19 cellular contexts compared by ENCODE assay signal in the genomic region with DNA sequence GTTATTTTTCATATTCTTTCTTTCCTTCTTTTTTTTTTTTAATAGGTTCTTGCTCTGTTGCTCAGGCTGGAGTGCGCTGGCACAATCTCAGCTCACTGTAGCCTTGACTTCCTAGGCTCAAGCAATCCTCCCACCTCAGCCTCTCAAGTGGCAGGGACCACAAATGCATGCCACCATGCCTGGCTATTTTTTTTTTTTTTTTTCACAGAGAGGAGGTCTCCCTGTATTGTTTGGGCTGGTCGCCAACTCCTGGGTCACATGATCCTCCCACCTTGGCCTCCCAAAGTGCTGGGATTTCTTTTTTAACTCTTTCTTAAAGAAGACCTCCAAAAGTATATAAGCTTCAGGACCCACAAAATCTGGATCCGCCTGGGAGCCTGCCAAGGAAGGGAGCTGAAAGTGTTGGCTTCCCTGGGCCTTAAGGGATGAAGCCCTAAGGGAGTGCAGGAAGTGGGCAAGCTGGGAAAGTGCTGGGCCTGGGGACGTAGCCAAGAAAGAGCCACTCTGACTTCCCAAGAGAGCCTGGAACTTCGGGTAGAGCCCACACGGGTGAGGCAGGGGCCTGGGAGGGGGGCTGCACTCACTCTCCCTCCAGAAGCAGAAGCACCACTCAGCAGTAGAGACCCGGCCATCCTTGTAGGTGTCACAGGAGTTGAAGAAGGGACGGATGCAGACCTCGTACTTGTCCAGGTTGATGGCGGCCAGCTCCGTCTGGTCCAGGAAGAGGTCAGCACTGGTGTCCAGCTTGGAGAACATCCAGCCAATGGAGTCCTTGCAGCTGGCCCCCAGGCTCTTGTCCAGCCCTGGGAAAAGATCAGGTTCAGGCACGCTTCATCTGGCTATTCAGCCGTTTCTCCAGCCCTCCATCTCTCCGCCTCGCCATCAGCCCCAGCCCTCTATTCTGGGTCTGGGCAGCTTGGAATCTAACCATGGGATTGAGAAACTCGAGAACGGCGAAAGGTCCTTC. TPM values are rescaled to one million over a fixed set of nuclear protein-coding genes. Genes with fewer than 3 reads are reported as not detected.
DNase-seq lines count a peak whose midpoint lies in the region; ATAC-seq and TF ChIP-seq lines count a peak whose summit lies in the region.
"Had no signal": no experiment of that assay in that cellular context is flagged by ENCODE, and none has a peak within 500 bp of the region (broad histone marks: within the 10 kb centered on the region; RNA-seq: fewer than 3 reads in every experiment).

No MANE protein-coding gene starts in this region.

- H3K27me3 ChIP-seq in CD4-positive, alpha-beta T cell (ENCODE audit: control insufficient read depth, insufficient read depth, low read length) = no peaks in the 10 kb centered on the region
- H3K27me3 ChIP-seq in adrenal gland = no peaks in the 10 kb centered on the region

- 77 to 91% (median 84%) methylated on average over 17 to 18 of the region's 18 CpGs for WGBS in adrenal gland, 4 donors

- CTCF ChIA-PET in CD4-positive, alpha-beta T cell (lab: Charles Lee) = interaction anchor here (2.1 kb wide), 1 partner anchor 18 kb away, joined by 8 read pairs; no protein-coding TSS in a partner anchor

- no peak for TF ChIP-seq POLR2A in adrenal gland (IDR thresholded peaks at IDR 0.05)

- peak overlapping the region; percentile 38 for H3K4me3 Mint-ChIP-seq in CD4-positive, alpha-beta T cell
- H3K4me3 Mint-ChIP-seq in nephron = peak overlapping the region in 1 of 3 experiments; percentile 34
- H3K4me3 Mint-ChIP-seq: B cell, mesothelial cell of epicardium had no signal

- no peak for ATAC-seq in CD4-positive, alpha-beta T cell (ENCODE audit: poor library complexity)

- TF ChIP-seq CTCF in CD4-positive, alpha-beta T cell (IDR thresholded peaks at IDR 0.05) = no peak
- TF ChIP-seq CTCF in adrenal gland (IDR thresholded peaks at IDR 0.05) (no peak), nephron (IDR thresholded peaks at IDR 0.05; ENCODE audit: unreplicated experiment in 3 of 3) (no peak)

- H3K27ac ChIP-seq in CD4-positive, alpha-beta T cell (ENCODE audit: low read depth, low read length) = no peak overlapping the region
- peak overlapping the region in 4 of 5 donors; percentile 52 to 84 (median 80) for H3K27ac ChIP-seq in adrenal gland
- H3K27ac ChIP-seq: tibial artery had no signal

- no peaks in the 10 kb centered on the region for H3K36me3 ChIP-seq in adrenal gland (replicated peaks in 1 of 2)
- H3K36me3 ChIP-seq: tibial artery had no signal

- peaks cover 99% of the 10 kb centered on the region for H3K36me3 Mint-ChIP-seq in CD4-positive, alpha-beta T cell (ENCODE audit: low read depth)
- H3K36me3 Mint-ChIP-seq in nephron (ENCODE audit: low read depth) = peaks cover 3% of the 10 kb centered on the region

- in situ Hi-C loops in KBM-7 (cut with MboI; ENCODE audit: low pct_unique_long_range_greater_than_20kb, low sequenced_read_pairs) = no loop called here

- H3K9me3 ChIP-seq in CD4-positive, alpha-beta T cell (ENCODE audit: control insufficient read depth, low read length) = no peaks in the 10 kb centered on the region
- no peaks in the 10 kb centered on the region for H3K9me3 ChIP-seq in adrenal gland (replicated peaks in 1 of 3)

- peaks cover 6% of the 10 kb centered on the region for H3K27me3 Mint-ChIP-seq in CD4-positive, alpha-beta T cell
- H3K27me3 Mint-ChIP-seq in nephron (ENCODE audit: low read depth) = peaks cover 21% of the 10 kb centered on the region
- H3K27me3 Mint-ChIP-seq: B cell had no signal

- POLR2A ChIA-PET in CD4-positive, alpha-beta T cell (lab: Charles Lee) = interaction anchor here (0.6 to 2.0 kb wide), 5 partner anchors 10 to 260 kb away, joined by 3 to 7 read pairs (median 3); no protein-coding TSS in a partner anchor

- peak overlapping the region; percentile 85 for H3K27ac Mint-ChIP-seq in CD4-positive, alpha-beta T cell
- H3K27ac Mint-ChIP-seq in nephron = peak overlapping the region in 2 of 3 experiments; percentile 51 to 70
- H3K27ac Mint-ChIP-seq: B cell, mesothelial cell of epicardium had no signal

- intact Hi-C loops in CD4-positive, alpha-beta T cell (cut with DNase I, micrococcal nuclease) = no loop called here
- intact Hi-C loops in adrenal gland (cut with DNase I) = no loop called here

- H3K9me3 Mint-ChIP-seq in CD4-positive, alpha-beta T cell = no peaks in the 10 kb centered on the region
- H3K9me3 Mint-ChIP-seq in nephron = no peaks in the 10 kb centered on the region

- peaks cover 27 to 44% of the 10 kb centered on the region in 2 donors for H3K4me1 ChIP-seq in adrenal gland (replicated peaks in 1 of 2)
- H3K4me1 ChIP-seq: tibial artery had no signal

- no peak for DNase-seq in CD4-positive, alpha-beta T cell
- DNase-seq in DMS79 treated with DMSO at 0.1 percent for 48 hours (lab: John Stamatoyannopoulos, UW) (peak; percentile 18), adrenal gland (peak in 2 of 7 donors; percentile 26 to 43), KBM-7 (no peak), NCI-H1105 treated with DMSO at 0.1 percent for 48 hours (lab: John Stamatoyannopoulos, UW) (no peak)
- no peak for DNase-seq in activated CD4-positive, CD25-positive, alpha-beta regulatory T cell treated with anti-CD3 and anti-CD28 coated beads, Interleukin-2, amount 50 U/mL, for 72 hours
- DNase-seq: activated CD8-positive, alpha-beta memory T cell treated with anti-CD3 and anti-CD28 coated beads, Interleukin-2, amount 50 U/mL, for 48 hours; central memory CD4-positive, alpha-beta T cell; effector memory CD4-positive, alpha-beta T cell; GOT3; NCI-H187 treated with DMSO at 0.1 percent for 48 hours; NCI-H446; occipital lobe; SIG-M5; T-helper 9 cell; tibial artery had no signal

- peaks cover 32% of the 10 kb centered on the region for H3K4me1 Mint-ChIP-seq in CD4-positive, alpha-beta T cell (ENCODE audit: low read depth)
- H3K4me1 Mint-ChIP-seq in nephron = peaks cover 43% of the 10 kb centered on the region

- no peak overlapping the region for H3K4me3 ChIP-seq in adrenal gland
- H3K4me3 ChIP-seq: tibial artery had no signal

RNA-seq across cellular contexts. Expression of a gene that starts 21.8 kb away (rescaled TPM):
- 100 to 1,000 TPM; 976 to 998 TPM for total RNA-seq in CD4-positive, alpha-beta T cell
- total RNA-seq in adrenal gland = 10 to 100 TPM; 13.8 to 68.9 (median 40.6) TPM
- 10 to 100 TPM; 11.7 to 57.8 (median 23.6) TPM for polyA plus RNA-seq in adrenal gland

Comparison
In these comparisons a context has a peak if more than half of its experiments do, and no peak if none do; other contexts are left out.
1. RNA of a gene that starts 21.8 kb away (total RNA-seq): 976 to 998 TPM in CD4-positive, alpha-beta T cell; 13.8 to 68.9 TPM in adrenal gland; every median in the first group is over 10 times any median in the second.